ENCODE assay signal across 16 cellular contexts in the genomic region with DNA sequence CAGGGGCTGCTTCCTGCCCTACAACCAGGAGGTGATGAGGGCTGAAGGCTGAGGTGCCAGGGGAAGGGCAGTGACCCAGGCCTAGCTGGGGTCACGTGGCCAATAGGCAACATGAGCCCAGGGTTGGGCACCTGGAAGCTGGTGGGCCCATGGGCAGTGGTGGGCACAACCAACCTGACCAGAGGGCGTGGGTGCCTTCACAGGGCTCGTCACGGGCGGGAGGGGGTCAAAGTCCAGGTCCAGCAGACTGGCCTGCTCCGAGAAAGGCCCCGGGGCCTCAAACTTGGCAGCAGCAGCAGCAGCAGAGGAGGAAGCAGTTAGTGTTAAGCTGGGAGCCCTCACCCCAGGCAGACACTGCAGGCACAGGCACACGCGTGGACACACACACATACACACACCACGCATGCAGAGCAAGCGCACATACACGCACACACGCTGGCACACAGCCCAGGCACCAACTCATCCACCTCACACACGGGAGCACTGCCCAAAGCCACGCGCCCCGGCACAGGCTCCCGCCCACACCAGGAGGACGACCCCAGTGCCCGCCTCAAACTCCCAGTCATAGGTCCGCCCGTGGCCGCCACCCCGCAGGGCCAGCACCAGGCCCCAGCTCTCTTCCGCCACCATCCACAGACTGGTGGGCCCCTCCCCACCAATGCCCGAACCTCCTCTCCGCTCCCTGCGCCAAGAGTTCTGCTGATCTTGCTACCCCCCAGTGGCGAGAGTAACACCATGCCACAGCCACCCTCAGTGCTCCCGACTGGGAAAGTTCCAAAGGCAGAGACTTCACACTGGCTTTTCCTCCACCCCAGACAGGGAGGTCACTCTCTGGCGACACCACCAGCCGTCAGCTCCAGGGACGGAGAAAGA. TPM values are rescaled to one million over a fixed set of nuclear protein-coding genes. Genes with fewer than 3 reads are reported as not detected.
A peak's percentile ranks its signal among the peaks of the same experiment; 100 is the strongest.
DNase-seq lines count a peak whose midpoint lies in the region; ATAC-seq and TF ChIP-seq lines count a peak whose summit lies in the region.
"Had no signal": no experiment of that assay in that cellular context is flagged by ENCODE, and none has a peak within 500 bp of the region (broad histone marks: within the 10 kb centered on the region; RNA-seq: fewer than 3 reads in every experiment).

No MANE protein-coding gene starts in this region.

- peak in 1 of 5 donors; percentile 48 for DNase-seq in CD8-positive, alpha-beta memory T cell
- no peak for DNase-seq in activated CD8-positive, alpha-beta T cell treated with anti-CD3 and anti-CD28 coated beads, Interleukin-2, amount 10 ng/mL, durations not matched to agents 7 days and 5 days
- DNase-seq in hepatocyte (ENCODE audit: low spot score): peak; percentile 56
- DNase-seq in posterior vena cava (ENCODE audit: low spot score): peak; percentile 82
- DNase-seq in NCI-H82 (lab: John Stamatoyannopoulos, UW): no peak
- DNase-seq in brain microvascular endothelial cell: no peak
- DNase-seq: activated B cell treated with CpG ODN at 0.5 μM for 24 hours; activated T-cell treated with anti-CD3 and anti-CD28 coated beads, Interleukin-2, amount 50 U/mL, for 72 hours; foreskin keratinocyte; MM.1S; NCI-H2171 treated with DMSO at 0.1 percent for 48 hours had no signal

- POLR2A ChIA-PET in CD8-positive, alpha-beta memory T cell (lab: Charles Lee): no interaction called here
- POLR2A ChIA-PET in activated CD8-positive, alpha-beta T cell treated with anti-CD3 and anti-CD28 coated beads, Interleukin-2, amount 10 ng/mL, durations not matched to agents 7 days and 5 days (lab: Charles Lee): no interaction called here

- 87% methylated on average over 25 of the region's 33 CpGs for WGBS in hepatocyte (ENCODE audit: low lambda C conversion rate, missing lambda C conversion rate)

- peaks cover 3% of the 10 kb centered on the region for H3K4me1 ChIP-seq in CD8-positive, alpha-beta memory T cell (ENCODE audit: insufficient read depth, low read length)
- peaks cover 5% of the 10 kb centered on the region for H3K4me1 ChIP-seq in hepatocyte (ENCODE audit: insufficient read depth)
- H3K4me1 ChIP-seq: ascending aorta, foreskin keratinocyte had no signal

- H3K36me3 ChIP-seq in CD8-positive, alpha-beta memory T cell (ENCODE audit: insufficient read depth, low read length): peaks cover 4% of the 10 kb centered on the region
- H3K36me3 ChIP-seq in hepatocyte (replicated peaks; ENCODE audit: insufficient read depth, low read depth) (no peaks in the 10 kb centered on the region), brain microvascular endothelial cell (replicated peaks) (peaks cover 12% of the 10 kb centered on the region)
- H3K36me3 ChIP-seq: ascending aorta had no signal

- no peaks in the 10 kb centered on the region for H3K27me3 Mint-ChIP-seq in CD8-positive, alpha-beta memory T cell
- H3K27me3 Mint-ChIP-seq in activated CD8-positive, alpha-beta T cell treated with anti-CD3 and anti-CD28 coated beads, Interleukin-2, amount 10 ng/mL, durations not matched to agents 7 days and 5 days (ENCODE audit: low read depth): no peaks in the 10 kb centered on the region
- H3K27me3 Mint-ChIP-seq: activated B cell treated with CpG ODN at 0.5 μM for 24 hours; stimulated activated naive CD8-positive, alpha-beta T cell treated with anti-CD3 and anti-CD28 coated beads, Interleukin-15, Interleukin-2, amounts not matched to agents 100 ng/mL and 50 ng/mL, for 24 hours had no signal

- peak overlapping the region in 6 of 8 donors; percentile 8 to 74 (median 56) for H3K27ac Mint-ChIP-seq in CD8-positive, alpha-beta memory T cell
- H3K27ac Mint-ChIP-seq in activated CD8-positive, alpha-beta T cell treated with anti-CD3 and anti-CD28 coated beads, Interleukin-2, amount 10 ng/mL, durations not matched to agents 7 days and 5 days: peak overlapping the region; percentile 55
- H3K27ac Mint-ChIP-seq: activated B cell treated with CpG ODN at 0.5 μM for 24 hours; activated T-cell treated with anti-CD3 and anti-CD28 coated beads, Interleukin-2, amount 50 U/mL, for 72 hours; stimulated activated naive CD8-positive, alpha-beta T cell treated with anti-CD3 and anti-CD28 coated beads, Interleukin-15, Interleukin-2, amounts not matched to agents 100 ng/mL and 50 ng/mL, for 24 hours had no signal

- no peak for ATAC-seq in activated CD8-positive, alpha-beta T cell treated with anti-CD3 and anti-CD28 coated beads, Interleukin-2, amount 10 ng/mL, durations not matched to agents 7 days and 5 days
- no peak for ATAC-seq in GM19023 (IDR thresholded peaks at IDR 0.05; ENCODE audit: unreplicated experiment)
- ATAC-seq in GM19467 (IDR thresholded peaks at IDR 0.05; ENCODE audit: unreplicated experiment): no peak
- ATAC-seq: activated T-cell treated with anti-CD3 and anti-CD28 coated beads, Interleukin-2, amount 50 U/mL, for 72 hours; foreskin keratinocyte had no signal

- TF ChIP-seq CTCF in hepatocyte (IDR thresholded peaks at IDR 0.05; ENCODE audit: poor library complexity) (no peak), brain microvascular endothelial cell (IDR thresholded peaks at IDR 0.05; ENCODE audit: low read depth, low read length, missing control alignments) (no peak)

- intact Hi-C loops in posterior vena cava (cut with DNase I): no loop called here

- peaks cover 0 to 65% (median 0%) of the 10 kb centered on the region in 3 donors for H3K36me3 Mint-ChIP-seq in CD8-positive, alpha-beta memory T cell
- H3K36me3 Mint-ChIP-seq in activated CD8-positive, alpha-beta T cell treated with anti-CD3 and anti-CD28 coated beads, Interleukin-2, amount 10 ng/mL, durations not matched to agents 7 days and 5 days (ENCODE audit: low read depth): peaks cover 6% of the 10 kb centered on the region

- H3K27me3 ChIP-seq in CD8-positive, alpha-beta memory T cell (ENCODE audit: insufficient read depth, low read length, poor library complexity, severe bottlenecking): no peaks in the 10 kb centered on the region
- H3K27me3 ChIP-seq in hepatocyte (no peaks in the 10 kb centered on the region), brain microvascular endothelial cell (replicated peaks) (no peaks in the 10 kb centered on the region)
- H3K27me3 ChIP-seq: ascending aorta, foreskin keratinocyte had no signal

- in situ Hi-C loops in brain microvascular endothelial cell (cut with HindIII; ENCODE audit: low pct_ligation_motif_present, low sequenced_read_pairs): no loop called here

- H3K27ac ChIP-seq in CD8-positive, alpha-beta memory T cell (ENCODE audit: low read depth, low read length): no peak overlapping the region
- H3K27ac ChIP-seq in hepatocyte (peak overlapping the region; percentile 68), brain microvascular endothelial cell (no peak overlapping the region)
- H3K27ac ChIP-seq: ascending aorta, C4-2B, foreskin keratinocyte had no signal

- H3K9me3 ChIP-seq in CD8-positive, alpha-beta memory T cell (ENCODE audit: low read length): no peaks in the 10 kb centered on the region
- no peaks in the 10 kb centered on the region for H3K9me3 ChIP-seq in hepatocyte (ENCODE audit: low read depth)
- H3K9me3 ChIP-seq: ascending aorta had no signal

- no peak overlapping the region for H3K4me3 Mint-ChIP-seq in CD8-positive, alpha-beta memory T cell
- no peak overlapping the region for H3K4me3 Mint-ChIP-seq in activated CD8-positive, alpha-beta T cell treated with anti-CD3 and anti-CD28 coated beads, Interleukin-2, amount 10 ng/mL, durations not matched to agents 7 days and 5 days
- H3K4me3 Mint-ChIP-seq: activated B cell treated with CpG ODN at 0.5 μM for 24 hours; activated T-cell treated with anti-CD3 and anti-CD28 coated beads, Interleukin-2, amount 50 U/mL, for 72 hours; stimulated activated naive CD8-positive, alpha-beta T cell treated with anti-CD3 and anti-CD28 coated beads, Interleukin-15, Interleukin-2, amounts not matched to agents 100 ng/mL and 50 ng/mL, for 24 hours had no signal

- H3K4me1 Mint-ChIP-seq in CD8-positive, alpha-beta memory T cell: peaks cover 7 to 29% (median 11%) of the 10 kb centered on the region in 3 donors
- H3K4me1 Mint-ChIP-seq in activated CD8-positive, alpha-beta T cell treated with anti-CD3 and anti-CD28 coated beads, Interleukin-2, amount 10 ng/mL, durations not matched to agents 7 days and 5 days (ENCODE audit: low read depth): peaks cover 2% of the 10 kb centered on the region

- no peaks in the 10 kb centered on the region for H3K9me3 Mint-ChIP-seq in CD8-positive, alpha-beta memory T cell
- H3K9me3 Mint-ChIP-seq in activated CD8-positive, alpha-beta T cell treated with anti-CD3 and anti-CD28 coated beads, Interleukin-2, amount 10 ng/mL, durations not matched to agents 7 days and 5 days (ENCODE audit: insufficient read depth): no peaks in the 10 kb centered on the region
- H3K9me3 Mint-ChIP-seq: activated B cell treated with CpG ODN at 0.5 μM for 24 hours; activated T-cell treated with anti-CD3 and anti-CD28 coated beads, Interleukin-2, amount 50 U/mL, for 72 hours; stimulated activated naive CD8-positive, alpha-beta T cell treated with anti-CD3 and anti-CD28 coated beads, Interleukin-15, Interleukin-2, amounts not matched to agents 100 ng/mL and 50 ng/mL, for 24 hours had no signal

- H2AFZ ChIP-seq in hepatocyte: no peak overlapping the region

- CTCF ChIA-PET in CD8-positive, alpha-beta memory T cell (lab: Charles Lee): interaction anchor here (1.5 kb wide), 1 partner anchor 14 kb away, joined by 5 read pairs; no protein-coding TSS in a partner anchor
- CTCF ChIA-PET in activated CD8-positive, alpha-beta T cell treated with anti-CD3 and anti-CD28 coated beads, Interleukin-2, amount 10 ng/mL, durations not matched to agents 7 days and 5 days (lab: Charles Lee): no interaction called here

- H3K4me3 ChIP-seq in CD8-positive, alpha-beta memory T cell (ENCODE audit: low read length): no peak overlapping the region
- no peak overlapping the region for H3K4me3 ChIP-seq in hepatocyte
- H3K4me3 ChIP-seq in brain microvascular endothelial cell (ENCODE audit: low read depth, low read length): no peak overlapping the region
- H3K4me3 ChIP-seq: ascending aorta had no signal

- no peaks in the 10 kb centered on the region for H4K20me1 ChIP-seq in hepatocyte (ENCODE audit: insufficient read depth, poor library complexity, severe bottlenecking)

- H3K79me2 ChIP-seq in hepatocyte: no peaks in the 10 kb centered on the region

- H3K9me2 ChIP-seq in hepatocyte (replicated peaks; ENCODE audit: insufficient read depth): no peaks in the 10 kb centered on the region

- H3K4me2 ChIP-seq in hepatocyte: no peak overlapping the region

RNA-seq across cellular contexts. Expression of a gene that starts 53.0 kb away (rescaled TPM):
- 10 to 100 TPM; 84.9 to 87.3 TPM for total RNA-seq in CD8-positive, alpha-beta memory T cell
- polyA plus RNA-seq in CD8-positive, alpha-beta memory T cell: 163 TPM
- total RNA-seq in activated CD8-positive, alpha-beta T cell treated with anti-CD3 and anti-CD28 coated beads, Interleukin-2, amount 10 ng/mL, durations not matched to agents 7 days and 5 days: 100 to 1,000 TPM; 125 to 127 TPM
- total RNA-seq in hepatocyte (107 and 109 TPM in 2 replicates), posterior vena cava (10 to 100 TPM; 49.2 to 84.8 TPM)
- polyA plus RNA-seq in hepatocyte: 113 and 122 TPM in 2 replicates

Comparison
In these comparisons a context has a peak if more than half of its experiments do, and no peak if none do; other contexts are left out.
1. DNase-seq: peak in hepatocyte (single experiment) and posterior vena cava (single experiment); none in activated CD8-positive, alpha-beta T cell treated with anti-CD3 and anti-CD28 coated beads, Interleukin-2, amount 10 ng/mL, durations not matched to agents 7 days and 5 days (single experiment), NCI-H82 (single experiment) and brain microvascular endothelial cell (single experiment).